ENCODE assay signal across 3 cellular contexts in the genomic region with DNA sequence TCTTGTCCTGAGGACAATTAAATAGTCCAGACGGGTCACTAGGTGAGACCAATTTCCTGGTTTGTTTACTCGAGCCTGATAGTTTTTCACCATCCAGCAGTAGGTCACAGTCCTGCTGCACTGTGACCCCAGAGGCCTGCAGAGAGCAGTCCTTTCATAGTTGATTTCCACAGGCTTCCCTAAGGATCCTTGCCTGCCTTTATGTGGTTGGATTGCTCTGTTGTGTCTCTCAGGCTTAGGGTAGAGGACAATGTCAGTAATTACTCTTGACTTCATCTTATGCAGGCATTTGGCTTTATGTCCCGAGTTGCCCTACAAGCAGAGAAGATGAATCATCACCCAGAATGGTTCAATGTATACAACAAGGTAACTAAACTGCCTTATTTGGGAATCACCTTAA.
A peak's percentile ranks its signal among the peaks of the same experiment; 100 is the strongest.
TF ChIP-seq lines count a peak whose summit lies in the region.

No MANE protein-coding gene starts in this region.

TF ChIP-seq in IMR-90, 13 proteins besides CTCF, POLR2A, EP300 and RAD21:
- TF ChIP-seq FOS (IDR thresholded peaks at IDR 0.05; ENCODE audit: low read depth, low read length) (no peak), MAZ (IDR thresholded peaks at IDR 0.05; ENCODE audit: borderline replicate concordance, low read depth, low read length) (no peak), MAFK (IDR thresholded peaks at IDR 0.05; ENCODE audit: low read depth, low read length) (no peak), NFE2L2 (IDR thresholded peaks at IDR 0.05; ENCODE audit: low read depth, low read length) (no peak), CEBPB (IDR thresholded peaks at IDR 0.05; ENCODE audit: low read depth, low read length) (no peak), RCOR1 (IDR thresholded peaks at IDR 0.05; ENCODE audit: insufficient replicate concordance, low read length) (no peak), RFX5 (IDR thresholded peaks at IDR 0.05; ENCODE audit: low read depth, low read length) (no peak), CHD1 (IDR thresholded peaks at IDR 0.05; ENCODE audit: low read depth, low read length) (no peak)
- TF ChIP-seq, protein P1, sequence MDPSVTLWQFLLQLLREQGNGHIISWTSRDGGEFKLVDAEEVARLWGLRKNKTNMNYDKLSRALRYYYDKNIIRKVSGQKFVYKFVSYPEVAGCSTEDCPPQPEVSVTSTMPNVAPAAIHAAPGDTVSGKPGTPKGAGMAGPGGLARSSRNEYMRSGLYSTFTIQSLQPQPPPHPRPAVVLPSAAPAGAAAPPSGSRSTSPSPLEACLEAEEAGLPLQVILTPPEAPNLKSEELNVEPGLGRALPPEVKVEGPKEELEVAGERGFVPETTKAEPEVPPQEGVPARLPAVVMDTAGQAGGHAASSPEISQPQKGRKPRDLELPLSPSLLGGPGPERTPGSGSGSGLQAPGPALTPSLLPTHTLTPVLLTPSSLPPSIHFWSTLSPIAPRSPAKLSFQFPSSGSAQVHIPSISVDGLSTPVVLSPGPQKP (IDR thresholded peaks at IDR 0.05; ENCODE audit: borderline replicate concordance, low read depth, low read length) = no peak
- TF ChIP-seq, protein P2, sequence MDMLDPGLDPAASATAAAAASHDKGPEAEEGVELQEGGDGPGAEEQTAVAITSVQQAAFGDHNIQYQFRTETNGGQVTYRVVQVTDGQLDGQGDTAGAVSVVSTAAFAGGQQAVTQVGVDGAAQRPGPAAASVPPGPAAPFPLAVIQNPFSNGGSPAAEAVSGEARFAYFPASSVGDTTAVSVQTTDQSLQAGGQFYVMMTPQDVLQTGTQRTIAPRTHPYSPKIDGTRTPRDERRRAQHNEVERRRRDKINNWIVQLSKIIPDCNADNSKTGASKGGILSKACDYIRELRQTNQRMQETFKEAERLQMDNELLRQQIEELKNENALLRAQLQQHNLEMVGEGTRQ (IDR thresholded peaks at IDR 0.05; ENCODE audit: low read depth, low read length) = no peak
TF ChIP-seq in IMR-90: peak in this region for 0.

TF ChIP-seq in H1, 55 proteins besides CTCF, POLR2A, EP300 and RAD21:
- TF ChIP-seq TCF12 (IDR thresholded peaks at IDR 0.05; ENCODE audit: low read depth, low read length) = 0 out of 2 replicates have a peak, but pooled peaks have one; percentile 8
- peak; percentile 53; the same call in 1 of the 2 replicates for TF ChIP-seq SRF (IDR thresholded peaks at IDR 0.05; ENCODE audit: low read depth, low read length)
- no peak for TF ChIP-seq POU5F1 (IDR thresholded peaks at IDR 0.05; ENCODE audit: low read depth, low read length)
TF ChIP-seq in H1: peak in this region for 2.

TF ChIP-seq in HepG2, 621 proteins besides CTCF, POLR2A, EP300 and RAD21 (continues in another document):
- TF ChIP-seq HNF4A (CRISPR knock-in tag; IDR thresholded peaks at IDR 0.05) = peak; percentile 67
- TF ChIP-seq, protein P3, sequence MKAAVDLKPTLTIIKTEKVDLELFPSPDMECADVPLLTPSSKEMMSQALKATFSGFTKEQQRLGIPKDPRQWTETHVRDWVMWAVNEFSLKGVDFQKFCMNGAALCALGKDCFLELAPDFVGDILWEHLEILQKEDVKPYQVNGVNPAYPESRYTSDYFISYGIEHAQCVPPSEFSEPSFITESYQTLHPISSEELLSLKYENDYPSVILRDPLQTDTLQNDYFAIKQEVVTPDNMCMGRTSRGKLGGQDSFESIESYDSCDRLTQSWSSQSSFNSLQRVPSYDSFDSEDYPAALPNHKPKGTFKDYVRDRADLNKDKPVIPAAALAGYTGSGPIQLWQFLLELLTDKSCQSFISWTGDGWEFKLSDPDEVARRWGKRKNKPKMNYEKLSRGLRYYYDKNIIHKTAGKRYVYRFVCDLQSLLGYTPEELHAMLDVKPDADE (CRISPR knock-in tag; IDR thresholded peaks at IDR 0.05) = no peak
- TF ChIP-seq SNRNP70 (IDR thresholded peaks at IDR 0.05; ENCODE audit: low read depth, low read length) = no peak
- TF ChIP-seq, protein P4, sequence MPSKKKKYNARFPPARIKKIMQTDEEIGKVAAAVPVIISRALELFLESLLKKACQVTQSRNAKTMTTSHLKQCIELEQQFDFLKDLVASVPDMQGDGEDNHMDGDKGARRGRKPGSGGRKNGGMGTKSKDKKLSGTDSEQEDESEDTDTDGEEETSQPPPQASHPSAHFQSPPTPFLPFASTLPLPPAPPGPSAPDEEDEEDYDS (CRISPR knock-in tag; IDR thresholded peaks at IDR 0.05) = no peak
- TF ChIP-seq, protein P5, sequence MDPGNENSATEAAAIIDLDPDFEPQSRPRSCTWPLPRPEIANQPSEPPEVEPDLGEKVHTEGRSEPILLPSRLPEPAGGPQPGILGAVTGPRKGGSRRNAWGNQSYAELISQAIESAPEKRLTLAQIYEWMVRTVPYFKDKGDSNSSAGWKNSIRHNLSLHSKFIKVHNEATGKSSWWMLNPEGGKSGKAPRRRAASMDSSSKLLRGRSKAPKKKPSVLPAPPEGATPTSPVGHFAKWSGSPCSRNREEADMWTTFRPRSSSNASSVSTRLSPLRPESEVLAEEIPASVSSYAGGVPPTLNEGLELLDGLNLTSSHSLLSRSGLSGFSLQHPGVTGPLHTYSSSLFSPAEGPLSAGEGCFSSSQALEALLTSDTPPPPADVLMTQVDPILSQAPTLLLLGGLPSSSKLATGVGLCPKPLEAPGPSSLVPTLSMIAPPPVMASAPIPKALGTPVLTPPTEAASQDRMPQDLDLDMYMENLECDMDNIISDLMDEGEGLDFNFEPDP (CRISPR knock-in tag; conservative IDR thresholded peaks at IDR 0.05) = no peak
- no peak for TF ChIP-seq ZNF850 (CRISPR knock-in tag; conservative IDR thresholded peaks at IDR 0.05)
- TF ChIP-seq NR2F2 (IDR thresholded peaks at IDR 0.05; ENCODE audit: borderline replicate concordance, low read depth) = peak; percentile 82
- no peak for TF ChIP-seq ZFAT (CRISPR knock-in tag; conservative IDR thresholded peaks at IDR 0.05)
- TF ChIP-seq, protein P6, sequence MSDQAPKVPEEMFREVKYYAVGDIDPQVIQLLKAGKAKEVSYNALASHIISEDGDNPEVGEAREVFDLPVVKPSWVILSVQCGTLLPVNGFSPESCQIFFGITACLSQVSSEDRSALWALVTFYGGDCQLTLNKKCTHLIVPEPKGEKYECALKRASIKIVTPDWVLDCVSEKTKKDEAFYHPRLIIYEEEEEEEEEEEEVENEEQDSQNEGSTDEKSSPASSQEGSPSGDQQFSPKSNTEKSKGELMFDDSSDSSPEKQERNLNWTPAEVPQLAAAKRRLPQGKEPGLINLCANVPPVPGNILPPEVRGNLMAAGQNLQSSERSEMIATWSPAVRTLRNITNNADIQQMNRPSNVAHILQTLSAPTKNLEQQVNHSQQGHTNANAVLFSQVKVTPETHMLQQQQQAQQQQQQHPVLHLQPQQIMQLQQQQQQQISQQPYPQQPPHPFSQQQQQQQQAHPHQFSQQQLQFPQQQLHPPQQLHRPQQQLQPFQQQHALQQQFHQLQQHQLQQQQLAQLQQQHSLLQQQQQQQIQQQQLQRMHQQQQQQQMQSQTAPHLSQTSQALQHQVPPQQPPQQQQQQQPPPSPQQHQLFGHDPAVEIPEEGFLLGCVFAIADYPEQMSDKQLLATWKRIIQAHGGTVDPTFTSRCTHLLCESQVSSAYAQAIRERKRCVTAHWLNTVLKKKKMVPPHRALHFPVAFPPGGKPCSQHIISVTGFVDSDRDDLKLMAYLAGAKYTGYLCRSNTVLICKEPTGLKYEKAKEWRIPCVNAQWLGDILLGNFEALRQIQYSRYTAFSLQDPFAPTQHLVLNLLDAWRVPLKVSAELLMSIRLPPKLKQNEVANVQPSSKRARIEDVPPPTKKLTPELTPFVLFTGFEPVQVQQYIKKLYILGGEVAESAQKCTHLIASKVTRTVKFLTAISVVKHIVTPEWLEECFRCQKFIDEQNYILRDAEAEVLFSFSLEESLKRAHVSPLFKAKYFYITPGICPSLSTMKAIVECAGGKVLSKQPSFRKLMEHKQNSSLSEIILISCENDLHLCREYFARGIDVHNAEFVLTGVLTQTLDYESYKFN (CRISPR knock-in tag; conservative IDR thresholded peaks at IDR 0.05) = peak; percentile 52
- TF ChIP-seq, protein P7, sequence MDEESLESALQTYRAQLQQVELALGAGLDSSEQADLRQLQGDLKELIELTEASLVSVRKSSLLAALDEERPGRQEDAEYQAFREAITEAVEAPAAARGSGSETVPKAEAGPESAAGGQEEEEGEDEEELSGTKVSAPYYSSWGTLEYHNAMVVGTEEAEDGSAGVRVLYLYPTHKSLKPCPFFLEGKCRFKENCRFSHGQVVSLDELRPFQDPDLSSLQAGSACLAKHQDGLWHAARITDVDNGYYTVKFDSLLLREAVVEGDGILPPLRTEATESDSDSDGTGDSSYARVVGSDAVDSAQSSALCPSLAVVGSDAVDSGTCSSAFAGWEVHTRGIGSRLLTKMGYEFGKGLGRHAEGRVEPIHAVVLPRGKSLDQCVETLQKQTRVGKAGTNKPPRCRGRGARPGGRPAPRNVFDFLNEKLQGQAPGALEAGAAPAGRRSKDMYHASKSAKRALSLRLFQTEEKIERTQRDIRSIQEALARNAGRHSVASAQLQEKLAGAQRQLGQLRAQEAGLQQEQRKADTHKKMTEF (CRISPR knock-in tag; IDR thresholded peaks at IDR 0.05) = 0 out of 2 replicates have a peak, but pooled peaks have one; percentile 50
- no peak for TF ChIP-seq MAF1 (CRISPR knock-in tag; IDR thresholded peaks at IDR 0.05; ENCODE audit: borderline replicate concordance)
- TF ChIP-seq RFX1 (IDR thresholded peaks at IDR 0.05) = no peak
- peak; percentile 32; the same call in 1 of the 2 replicates for TF ChIP-seq ZNF292 (CRISPR knock-in tag; IDR thresholded peaks at IDR 0.05; ENCODE audit: borderline replicate concordance, low read depth)
- TF ChIP-seq HDAC6 (IDR thresholded peaks at IDR 0.05; ENCODE audit: low read depth, low read length) = no peak
- TF ChIP-seq, protein P8, sequence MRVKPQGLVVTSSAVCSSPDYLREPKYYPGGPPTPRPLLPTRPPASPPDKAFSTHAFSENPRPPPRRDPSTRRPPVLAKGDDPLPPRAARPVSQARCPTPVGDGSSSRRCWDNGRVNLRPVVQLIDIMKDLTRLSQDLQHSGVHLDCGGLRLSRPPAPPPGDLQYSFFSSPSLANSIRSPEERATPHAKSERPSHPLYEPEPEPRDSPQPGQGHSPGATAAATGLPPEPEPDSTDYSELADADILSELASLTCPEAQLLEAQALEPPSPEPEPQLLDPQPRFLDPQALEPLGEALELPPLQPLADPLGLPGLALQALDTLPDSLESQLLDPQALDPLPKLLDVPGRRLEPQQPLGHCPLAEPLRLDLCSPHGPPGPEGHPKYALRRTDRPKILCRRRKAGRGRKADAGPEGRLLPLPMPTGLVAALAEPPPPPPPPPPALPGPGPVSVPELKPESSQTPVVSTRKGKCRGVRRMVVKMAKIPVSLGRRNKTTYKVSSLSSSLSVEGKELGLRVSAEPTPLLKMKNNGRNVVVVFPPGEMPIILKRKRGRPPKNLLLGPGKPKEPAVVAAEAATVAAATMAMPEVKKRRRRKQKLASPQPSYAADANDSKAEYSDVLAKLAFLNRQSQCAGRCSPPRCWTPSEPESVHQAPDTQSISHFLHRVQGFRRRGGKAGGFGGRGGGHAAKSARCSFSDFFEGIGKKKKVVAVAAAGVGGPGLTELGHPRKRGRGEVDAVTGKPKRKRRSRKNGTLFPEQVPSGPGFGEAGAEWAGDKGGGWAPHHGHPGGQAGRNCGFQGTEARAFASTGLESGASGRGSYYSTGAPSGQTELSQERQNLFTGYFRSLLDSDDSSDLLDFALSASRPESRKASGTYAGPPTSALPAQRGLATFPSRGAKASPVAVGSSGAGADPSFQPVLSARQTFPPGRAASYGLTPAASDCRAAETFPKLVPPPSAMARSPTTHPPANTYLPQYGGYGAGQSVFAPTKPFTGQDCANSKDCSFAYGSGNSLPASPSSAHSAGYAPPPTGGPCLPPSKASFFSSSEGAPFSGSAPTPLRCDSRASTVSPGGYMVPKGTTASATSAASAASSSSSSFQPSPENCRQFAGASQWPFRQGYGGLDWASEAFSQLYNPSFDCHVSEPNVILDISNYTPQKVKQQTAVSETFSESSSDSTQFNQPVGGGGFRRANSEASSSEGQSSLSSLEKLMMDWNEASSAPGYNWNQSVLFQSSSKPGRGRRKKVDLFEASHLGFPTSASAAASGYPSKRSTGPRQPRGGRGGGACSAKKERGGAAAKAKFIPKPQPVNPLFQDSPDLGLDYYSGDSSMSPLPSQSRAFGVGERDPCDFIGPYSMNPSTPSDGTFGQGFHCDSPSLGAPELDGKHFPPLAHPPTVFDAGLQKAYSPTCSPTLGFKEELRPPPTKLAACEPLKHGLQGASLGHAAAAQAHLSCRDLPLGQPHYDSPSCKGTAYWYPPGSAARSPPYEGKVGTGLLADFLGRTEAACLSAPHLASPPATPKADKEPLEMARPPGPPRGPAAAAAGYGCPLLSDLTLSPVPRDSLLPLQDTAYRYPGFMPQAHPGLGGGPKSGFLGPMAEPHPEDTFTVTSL (CRISPR knock-in tag; IDR thresholded peaks at IDR 0.05; ENCODE audit: borderline replicate concordance) = peak; percentile 34; the same call in 1 of the 2 replicates
- TF ChIP-seq, protein P9, sequence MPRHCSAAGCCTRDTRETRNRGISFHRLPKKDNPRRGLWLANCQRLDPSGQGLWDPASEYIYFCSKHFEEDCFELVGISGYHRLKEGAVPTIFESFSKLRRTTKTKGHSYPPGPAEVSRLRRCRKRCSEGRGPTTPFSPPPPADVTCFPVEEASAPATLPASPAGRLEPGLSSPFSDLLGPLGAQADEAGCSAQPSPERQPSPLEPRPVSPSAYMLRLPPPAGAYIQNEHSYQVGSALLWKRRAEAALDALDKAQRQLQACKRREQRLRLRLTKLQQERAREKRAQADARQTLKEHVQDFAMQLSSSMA (CRISPR knock-in tag; IDR thresholded peaks at IDR 0.05) = no peak
